ENCODE assay signal across 21 cellular contexts in genomic region chr5:167898361-167899042, GRCh38.
A peak's percentile ranks its signal among the peaks of the same experiment; 100 is the strongest.
DNase-seq lines count a peak whose midpoint lies in the region; ATAC-seq and TF ChIP-seq lines count a peak whose summit lies in the region.
"Had no signal": no experiment of that assay in that cellular context is flagged by ENCODE, and none has a peak within 500 bp of the region (broad histone marks: within the 10 kb centered on the region; RNA-seq: fewer than 3 reads in every experiment).

No MANE protein-coding gene starts in this region.

- H3K27me3 ChIP-seq in MG63 (0 out of 2 replicates have a peak, but pooled peaks cover 3% of the 10 kb centered on the region), mammary epithelial cell (ENCODE audit: insufficient read depth, low read length) (no peaks in the 10 kb centered on the region), mesendoderm (ENCODE audit: insufficient read depth, low read length, poor library complexity) (no peaks in the 10 kb centered on the region), neuronal stem cell (ENCODE audit: control insufficient read depth in 3 of 3, insufficient read depth in 3 of 3, low read depth in 1 of 3, low read length in 3 of 3) (no peaks in the 10 kb centered on the region)

- H3K4me2 ChIP-seq in mammary epithelial cell (ENCODE audit: insufficient read depth, low read depth, low read length) (no peak overlapping the region), mesendoderm (ENCODE audit: low read length) (no peak overlapping the region), neuronal stem cell (ENCODE audit: insufficient read depth, low read length, poor library complexity, severe bottlenecking) (no peak overlapping the region)
- H3K4me2 ChIP-seq: A549, KMS-11 had no signal

- H4K91ac ChIP-seq in neuronal stem cell (ENCODE audit: low read depth, low read length, poor library complexity), result no peak overlapping the region

- intact Hi-C loops in mammary epithelial cell (cut with micrococcal nuclease), result no loop called here

- no peak overlapping the region for H3K9ac ChIP-seq in mammary epithelial cell (ENCODE audit: insufficient read depth, low read length)
- no peak overlapping the region for H3K9ac ChIP-seq in mesendoderm (ENCODE audit: low read length)
- H3K9ac ChIP-seq in neuronal stem cell (ENCODE audit: low read depth, low read length, poor library complexity), result no peak overlapping the region
- H3K9ac ChIP-seq: KMS-11 had no signal

- no peak for TF ChIP-seq CTCF in mammary epithelial cell (conservative IDR thresholded peaks at IDR 0.05 in 1 of 2, IDR thresholded peaks at IDR 0.05 in 1 of 2; ENCODE audit: extremely low read depth in 1 of 2, insufficient read depth in 1 of 2, low read depth in 1 of 2, low read length in 2 of 2)

- CTCF ChIA-PET in mammary epithelial cell (lab: Charles Lee; ENCODE audit: low non-redundant PET), result interaction anchor here (0.7 kb wide), 1 partner anchor 81 kb away, joined by 6 read pairs; no protein-coding TSS in a partner anchor

- no peak overlapping the region for H4K8ac ChIP-seq in mesendoderm (ENCODE audit: low read depth, low read length)
- H4K8ac ChIP-seq in neuronal stem cell (ENCODE audit: low read depth, low read length), result no peak overlapping the region

- H2BK120ac ChIP-seq in mesendoderm (ENCODE audit: low read depth, low read length) (no peak overlapping the region), neuronal stem cell (ENCODE audit: low read depth, low read length) (no peak overlapping the region)

- H3K4me1 ChIP-seq in mammary epithelial cell (ENCODE audit: insufficient read depth, low read length) (peaks cover 15% of the 10 kb centered on the region), mesendoderm (ENCODE audit: control insufficient read depth, low read depth, low read length) (peaks cover 16% of the 10 kb centered on the region), neuronal stem cell (ENCODE audit: control insufficient read depth in 2 of 2, insufficient read depth in 1 of 2, low read depth in 1 of 2, low read length in 2 of 2) (peaks cover 5% of the 10 kb centered on the region in 2 donors)
- H3K4me1 ChIP-seq: A549 had no signal

- no peak overlapping the region for H3K4me3 ChIP-seq in MG63
- H3K4me3 ChIP-seq in mammary epithelial cell (replicated peaks in 1 of 3; ENCODE audit: insufficient read depth in 1 of 3, low read depth in 2 of 3, low read length in 3 of 3), result no peak overlapping the region
- H3K4me3 ChIP-seq in mesendoderm (ENCODE audit: low read length), result no peak overlapping the region
- no peak overlapping the region for H3K4me3 ChIP-seq in neuronal stem cell (ENCODE audit: low read length in 2 of 2)
- H3K4me3 ChIP-seq: A549 had no signal

- no TSS peak for BruUV-seq in mammary epithelial cell (replicated peaks; lab: Mats Ljungman, UMichigan)

- H2BK12ac ChIP-seq in neuronal stem cell (ENCODE audit: low read length), result no peak overlapping the region

- peaks cover 8% of the 10 kb centered on the region for H3K79me2 ChIP-seq in mammary epithelial cell (ENCODE audit: insufficient read depth, low read length)
- H3K79me2 ChIP-seq in mesendoderm (ENCODE audit: control insufficient read depth, insufficient read depth, low read length), result no peaks in the 10 kb centered on the region

- H2BK5ac ChIP-seq in mesendoderm (ENCODE audit: low read length) (no peak overlapping the region), neuronal stem cell (ENCODE audit: low read length) (no peak overlapping the region)

- H4K20me1 ChIP-seq in mammary epithelial cell (ENCODE audit: insufficient read depth, low read length), result no peaks in the 10 kb centered on the region

- H3K18ac ChIP-seq in mesendoderm (ENCODE audit: low read length) (peak overlapping the region; percentile 40), neuronal stem cell (ENCODE audit: low read length) (no peak overlapping the region)

- ATAC-seq in HG02588 (IDR thresholded peaks at IDR 0.05; ENCODE audit: unreplicated experiment) (no peak), HG02678 (IDR thresholded peaks at IDR 0.05; ENCODE audit: unreplicated experiment) (no peak)
- ATAC-seq: A549, HCT116 had no signal

- H3K27ac ChIP-seq in mammary epithelial cell (ENCODE audit: insufficient read depth, low read depth, low read length) (no peak overlapping the region), mesendoderm (ENCODE audit: low read depth, low read length) (no peak overlapping the region), neuronal stem cell (replicated peaks; ENCODE audit: low read length) (no peak overlapping the region)
- H3K27ac ChIP-seq: A549, C4-2B, KMS-11 had no signal

- no peaks in the 10 kb centered on the region for H3K36me3 ChIP-seq in MG63
- no peaks in the 10 kb centered on the region for H3K36me3 ChIP-seq in mammary epithelial cell (ENCODE audit: insufficient read depth, low read length)
- no peaks in the 10 kb centered on the region for H3K36me3 ChIP-seq in mesendoderm (ENCODE audit: control insufficient read depth, insufficient read depth, low read length)
- H3K36me3 ChIP-seq in neuronal stem cell (replicated peaks in 1 of 2; ENCODE audit: control insufficient read depth in 2 of 2, insufficient read depth in 2 of 2, low read length in 2 of 2), result no peaks in the 10 kb centered on the region

- peak overlapping the region; percentile 17 for H3K56ac ChIP-seq in mesendoderm (ENCODE audit: low read length)

- H3K4ac ChIP-seq in mesendoderm (ENCODE audit: low read depth, low read length) (no peak overlapping the region), neuronal stem cell (ENCODE audit: low read length) (no peak overlapping the region)

- H2AK5ac ChIP-seq in mesendoderm (ENCODE audit: low read length), result no peak overlapping the region
- H2AK5ac ChIP-seq in neuronal stem cell (ENCODE audit: low read depth, low read length), result no peak overlapping the region

- H3K14ac ChIP-seq in neuronal stem cell (ENCODE audit: low read length), result no peak overlapping the region

- no peaks in the 10 kb centered on the region for H3K9me3 ChIP-seq in MG63
- H3K9me3 ChIP-seq in mammary epithelial cell (replicated peaks; ENCODE audit: insufficient read depth, low read length), result no peaks in the 10 kb centered on the region
- no peaks in the 10 kb centered on the region for H3K9me3 ChIP-seq in neuronal stem cell (replicated peaks in 1 of 2; ENCODE audit: control insufficient read depth in 2 of 2, insufficient read depth in 1 of 2, low read depth in 1 of 2, low read length in 2 of 2)
- H3K9me3 ChIP-seq: A549 had no signal

- 88% methylated on average over 6 of the region's 6 CpGs for WGBS in mammary epithelial cell (ENCODE audit: low coverage, missing lambda C conversion rate)
- WGBS in mesendoderm (ENCODE audit: extremely low coverage, insufficient coverage, low lambda C conversion rate), result no CpG with 5 or more reads among the region's 6 CpGs
- WGBS in neuronal stem cell (ENCODE audit: extremely low coverage in 2 of 2, insufficient read length in 2 of 2, insufficient replicate concordance in 1 of 2), 2 donors, result no CpG with 5 or more reads among the region's 6 CpGs

- no peak overlapping the region for H4K5ac ChIP-seq in mesendoderm (ENCODE audit: low read length)

- H3K23ac ChIP-seq in mesendoderm (ENCODE audit: low read length), result no peak overlapping the region
- H3K23ac ChIP-seq in neuronal stem cell (ENCODE audit: low read depth, low read length, poor library complexity), result no peak overlapping the region

- H2AFZ ChIP-seq in mammary epithelial cell (ENCODE audit: low read depth, low read length) (no peak overlapping the region), neuronal stem cell (ENCODE audit: low read length) (no peak overlapping the region)

- H2BK15ac ChIP-seq in mesendoderm (replicated peaks; ENCODE audit: low read depth), result no peak overlapping the region
- no peak overlapping the region for H2BK15ac ChIP-seq in neuronal stem cell (ENCODE audit: low read length)

- dilution Hi-C loops in mammary epithelial cell (cut with HindIII; ENCODE audit: low sequenced_read_pairs), result no loop called here

- in situ Hi-C loops in mammary epithelial cell (cut with MboI; ENCODE audit: low sequenced_read_pairs in 2 of 2), result no loop called here

- H3K79me1 ChIP-seq in mesendoderm (ENCODE audit: low read length), result no peaks in the 10 kb centered on the region
- H3K79me1 ChIP-seq in neuronal stem cell (ENCODE audit: low read depth, low read length), result no peaks in the 10 kb centered on the region

- DNase-seq in ELF-1 (ENCODE audit: low read depth, low spot score) (peak; percentile 18), MG63 (peak; percentile 43), mammary epithelial cell (peak; percentile 17), mesendoderm (peak; percentile 34), amniotic stem cell (lab: John Stamatoyannopoulos, UW) (no peak), neuronal stem cell (ENCODE audit: low spot score) (no peak)
- DNase-seq: AML-193; DMS79; MM.1S; NCI-H1092 treated with DMSO at 0.1 percent for 48 hours; NCI-H146; NCI-H2029 treated with DMSO at 0.1 percent for 48 hours; NCI-H2171 treated with DMSO at 0.1 percent for 48 hours; NK-92 treated with Interleukin-12 subunit alpha and Interleukin-12 subunit beta, amount 100 ng/mL, for 24 hours; Right ventricle myocardium superior had no signal

Comparison
In these comparisons a context has a peak if more than half of its experiments do, and no peak if none do; other contexts are left out.
1. DNase-seq: peak in ELF-1 (single experiment), MG63 (single experiment), mammary epithelial cell (single experiment) and mesendoderm (single experiment); none in amniotic stem cell (single experiment) and neuronal stem cell (single experiment).